ENCODE assay signal across 1 cellular context in the genomic region with DNA sequence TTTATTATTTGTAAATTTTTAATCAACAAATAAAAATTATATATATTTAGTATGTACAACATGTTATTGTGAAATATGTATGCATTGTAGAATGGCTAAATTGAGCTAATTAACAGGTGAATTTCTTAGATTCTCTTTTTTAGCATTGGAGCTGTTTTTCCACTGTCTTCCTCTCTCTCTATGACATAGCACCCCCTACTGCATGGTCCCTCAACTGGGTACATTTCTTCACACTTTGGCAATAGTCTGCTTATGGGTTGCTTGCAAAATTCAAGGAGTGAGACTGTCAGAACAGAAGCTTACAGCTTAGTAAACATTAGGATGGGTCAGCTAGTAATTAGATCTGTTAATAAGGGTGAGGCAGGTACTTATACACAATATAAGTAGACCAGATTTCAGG.
TF ChIP-seq lines count a peak whose summit lies in the region.

No MANE protein-coding gene starts in this region.

TF ChIP-seq in GM23338, 12 proteins besides CTCF, POLR2A, EP300 and RAD21 (continued from another document):
- TF ChIP-seq, protein P1, sequence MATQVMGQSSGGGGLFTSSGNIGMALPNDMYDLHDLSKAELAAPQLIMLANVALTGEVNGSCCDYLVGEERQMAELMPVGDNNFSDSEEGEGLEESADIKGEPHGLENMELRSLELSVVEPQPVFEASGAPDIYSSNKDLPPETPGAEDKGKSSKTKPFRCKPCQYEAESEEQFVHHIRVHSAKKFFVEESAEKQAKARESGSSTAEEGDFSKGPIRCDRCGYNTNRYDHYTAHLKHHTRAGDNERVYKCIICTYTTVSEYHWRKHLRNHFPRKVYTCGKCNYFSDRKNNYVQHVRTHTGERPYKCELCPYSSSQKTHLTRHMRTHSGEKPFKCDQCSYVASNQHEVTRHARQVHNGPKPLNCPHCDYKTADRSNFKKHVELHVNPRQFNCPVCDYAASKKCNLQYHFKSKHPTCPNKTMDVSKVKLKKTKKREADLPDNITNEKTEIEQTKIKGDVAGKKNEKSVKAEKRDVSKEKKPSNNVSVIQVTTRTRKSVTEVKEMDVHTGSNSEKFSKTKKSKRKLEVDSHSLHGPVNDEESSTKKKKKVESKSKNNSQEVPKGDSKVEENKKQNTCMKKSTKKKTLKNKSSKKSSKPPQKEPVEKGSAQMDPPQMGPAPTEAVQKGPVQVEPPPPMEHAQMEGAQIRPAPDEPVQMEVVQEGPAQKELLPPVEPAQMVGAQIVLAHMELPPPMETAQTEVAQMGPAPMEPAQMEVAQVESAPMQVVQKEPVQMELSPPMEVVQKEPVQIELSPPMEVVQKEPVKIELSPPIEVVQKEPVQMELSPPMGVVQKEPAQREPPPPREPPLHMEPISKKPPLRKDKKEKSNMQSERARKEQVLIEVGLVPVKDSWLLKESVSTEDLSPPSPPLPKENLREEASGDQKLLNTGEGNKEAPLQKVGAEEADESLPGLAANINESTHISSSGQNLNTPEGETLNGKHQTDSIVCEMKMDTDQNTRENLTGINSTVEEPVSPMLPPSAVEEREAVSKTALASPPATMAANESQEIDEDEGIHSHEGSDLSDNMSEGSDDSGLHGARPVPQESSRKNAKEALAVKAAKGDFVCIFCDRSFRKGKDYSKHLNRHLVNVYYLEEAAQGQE (IDR thresholded peaks at IDR 0.05; ENCODE audit: unreplicated experiment): no peak
- TF ChIP-seq, protein P2, sequence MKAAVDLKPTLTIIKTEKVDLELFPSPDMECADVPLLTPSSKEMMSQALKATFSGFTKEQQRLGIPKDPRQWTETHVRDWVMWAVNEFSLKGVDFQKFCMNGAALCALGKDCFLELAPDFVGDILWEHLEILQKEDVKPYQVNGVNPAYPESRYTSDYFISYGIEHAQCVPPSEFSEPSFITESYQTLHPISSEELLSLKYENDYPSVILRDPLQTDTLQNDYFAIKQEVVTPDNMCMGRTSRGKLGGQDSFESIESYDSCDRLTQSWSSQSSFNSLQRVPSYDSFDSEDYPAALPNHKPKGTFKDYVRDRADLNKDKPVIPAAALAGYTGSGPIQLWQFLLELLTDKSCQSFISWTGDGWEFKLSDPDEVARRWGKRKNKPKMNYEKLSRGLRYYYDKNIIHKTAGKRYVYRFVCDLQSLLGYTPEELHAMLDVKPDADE (IDR thresholded peaks at IDR 0.05): no peak
- TF ChIP-seq EZH2 (IDR thresholded peaks at IDR 0.05; ENCODE audit: low read depth, unreplicated experiment): no peak
- TF ChIP-seq ZNF331 (CRISPR knock-in tag; IDR thresholded peaks at IDR 0.05; ENCODE audit: low read depth): no peak
- no peak for TF ChIP-seq JUNB (IDR thresholded peaks at IDR 0.05; ENCODE audit: unreplicated experiment)
- TF ChIP-seq POLR2AphosphoS5 (IDR thresholded peaks at IDR 0.05; ENCODE audit: low read depth): no peak
- no peak for TF ChIP-seq ZNF114 (CRISPR knock-in tag; IDR thresholded peaks at IDR 0.05)
- no peak for TF ChIP-seq CREB1 (CRISPR knock-in tag; IDR thresholded peaks at IDR 0.05; ENCODE audit: low read depth)
TF ChIP-seq in GM23338: peak in this region for 0.
